ENCODE assay signal across 13 cellular contexts in the genomic region with DNA sequence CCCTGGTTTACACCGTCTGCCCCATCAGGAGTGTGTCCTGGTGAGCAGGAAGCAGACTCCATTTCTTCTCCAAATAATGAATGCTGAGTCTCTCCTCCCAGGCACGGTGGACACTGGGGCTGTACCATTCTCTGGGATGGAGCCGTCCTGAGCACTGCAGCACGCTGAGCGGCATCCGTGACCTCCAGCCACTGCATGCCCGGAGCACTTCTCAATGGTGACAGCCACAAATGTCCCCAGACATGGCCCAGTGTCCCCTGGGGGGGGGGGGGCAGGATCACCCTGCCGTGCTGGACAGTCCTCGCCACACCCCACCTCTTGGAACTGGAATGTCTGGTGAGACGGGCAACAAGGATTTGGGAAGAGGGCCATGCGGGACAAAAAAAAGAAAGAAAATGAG. TPM values are rescaled to one million over a fixed set of nuclear protein-coding genes. Genes with fewer than 3 reads are reported as not detected.
"Had no signal": no experiment of that assay in that cellular context is flagged by ENCODE, and none has a peak within 500 bp of the region (broad histone marks: within the 10 kb centered on the region; RNA-seq: fewer than 3 reads in every experiment).

No MANE protein-coding gene starts in this region.

- H3K36me3 ChIP-seq: esophagus muscularis mucosa had no signal

- H3K4me3 ChIP-seq: esophagus muscularis mucosa, skin epidermis had no signal

- DNase-seq: activated CD4-positive, alpha-beta T cell treated with anti-CD3 and anti-CD28 coated beads, Interleukin-2, amount 50 U/mL, for 1 hour; activated naive CD4-positive, alpha-beta T cell treated with anti-CD3 and anti-CD28 coated beads, Interleukin-2, amount 50 U/mL, for 16 hours; activated T-cell treated with anti-CD3 and anti-CD28 coated beads for 4 hours; amniotic stem cell; retina; trophoblast cell had no signal

- H3K27ac Mint-ChIP-seq: activated T-helper 2 cell treated with anti-CD3 and anti-CD28 coated beads, Interferon-gamma antibody, Interleukin-2, Interleukin-4, amounts not matched to agents 10 μg/mL and 5 μg/mL and 100 μg/mL, durations not matched to agents 14 hours and 24 hours and 36 hours had no signal

- H3K27ac ChIP-seq: esophagus muscularis mucosa, parathyroid adenoma, skin epidermis had no signal

- H3K27me3 ChIP-seq: esophagus muscularis mucosa had no signal

- H3K9me3 Mint-ChIP-seq: activated T-helper 2 cell treated with anti-CD3 and anti-CD28 coated beads, Interferon-gamma antibody, Interleukin-2, Interleukin-4, amounts not matched to agents 10 μg/mL and 5 μg/mL and 100 μg/mL, durations not matched to agents 14 hours and 24 hours and 36 hours had no signal

- H3K4me3 Mint-ChIP-seq: brain had no signal

- H3K36me3 Mint-ChIP-seq: brain had no signal

- H3K9ac ChIP-seq: parathyroid adenoma had no signal

RNA-seq across cellular contexts. Expression of gene GNG7, which starts 37.4 kb away (rescaled TPM):
- total RNA-seq: fibroblast of villous mesenchyme had no signal

RNA-seq across cellular contexts. Expression of gene DIRAS1, which starts 56.1 kb away (rescaled TPM):
- total RNA-seq: T-helper 1 cell treated with Interleukin-12 subunit alpha and Interleukin-12 subunit beta and Interleukin-4 antibody, amounts not matched to agents 30 ng/mL and 1 ng/mL, for 36 hours had no signal
